ENCODE assay signal across 1 cellular context in the genomic region with DNA sequence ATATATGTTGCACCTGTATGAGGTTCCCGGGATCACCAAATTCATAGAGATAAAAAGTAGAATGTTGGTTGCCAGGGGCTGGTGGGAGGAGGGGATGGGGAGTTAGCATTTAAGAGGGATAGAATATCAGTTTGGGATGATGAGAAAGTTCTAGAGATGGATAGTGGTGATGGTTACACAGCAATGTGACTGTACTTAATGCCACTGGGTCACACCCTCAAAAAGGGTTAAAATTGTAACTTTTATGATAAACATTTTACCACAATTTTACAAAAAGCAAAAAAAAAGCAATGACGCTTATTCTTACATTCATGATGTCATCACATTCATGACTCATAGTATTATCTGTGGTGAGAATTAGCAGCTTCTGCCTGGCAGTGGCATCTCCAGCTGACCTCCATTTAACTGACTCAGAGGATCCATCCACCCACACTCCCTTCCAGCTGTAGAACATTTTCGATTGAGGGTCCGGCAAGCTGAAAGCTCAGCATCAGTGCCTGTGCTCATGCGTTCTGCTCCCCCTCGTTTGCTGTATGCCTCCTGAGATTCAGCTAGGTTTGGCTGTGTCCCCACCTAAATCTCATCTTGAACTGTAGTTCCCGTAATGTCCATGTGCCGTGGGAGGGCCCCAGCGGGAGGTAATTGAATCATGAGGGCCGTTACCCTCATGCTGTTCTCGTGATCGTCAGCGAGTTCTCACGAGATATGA.
TF ChIP-seq lines count a peak whose summit lies in the region.

No MANE protein-coding gene starts in this region.

TF ChIP-seq in IMR-90, 13 proteins besides CTCF, POLR2A, EP300 and RAD21:
- peak; percentile 56 for TF ChIP-seq FOS (IDR thresholded peaks at IDR 0.05; ENCODE audit: low read depth, low read length)
- no peak for TF ChIP-seq RFX5 (IDR thresholded peaks at IDR 0.05; ENCODE audit: low read depth, low read length)
TF ChIP-seq in IMR-90: peak in this region for 1.
